10 cellular contexts compared by ENCODE assay signal in the genomic region with DNA sequence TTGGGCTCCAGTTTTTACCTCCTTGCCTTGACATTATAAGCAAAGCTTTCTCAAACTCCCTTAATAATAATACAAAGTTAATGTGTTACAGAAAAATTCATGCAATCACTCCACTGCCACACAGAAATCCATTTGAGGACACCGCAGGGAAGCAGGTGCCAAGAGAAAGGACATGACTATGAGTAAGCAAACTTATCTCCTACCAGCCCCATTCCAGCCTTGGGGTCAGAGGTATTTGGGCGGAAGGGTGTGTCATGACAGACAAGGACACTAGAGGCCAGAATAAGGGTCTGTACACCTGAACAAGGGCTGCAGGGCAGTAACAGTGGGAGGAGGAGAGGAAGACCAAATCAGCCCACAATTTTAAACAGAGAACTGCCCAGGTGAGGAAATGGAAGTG. TPM values are rescaled to one million over a fixed set of nuclear protein-coding genes. Genes with fewer than 3 reads are reported as not detected.
DNase-seq lines count a peak whose midpoint lies in the region; ATAC-seq and TF ChIP-seq lines count a peak whose summit lies in the region.
"Had no signal": no experiment of that assay in that cellular context is flagged by ENCODE, and none has a peak within 500 bp of the region (broad histone marks: within the 10 kb centered on the region; RNA-seq: fewer than 3 reads in every experiment).

No MANE protein-coding gene starts in this region.

- BruUV-seq in PC-3 (replicated peaks; lab: Mats Ljungman, UMichigan), result no TSS peak

- H3K27ac Mint-ChIP-seq in mesothelial cell of epicardium, result peak overlapping the region; percentile 40
- H3K27ac Mint-ChIP-seq: dendritic cell treated with granulocyte-macrophage colony-stimulating factor and Interleukin-4, amounts not matched to agents 40 ng/mL and 50 ng/mL, for 4 days had no signal

- H3K9me2 ChIP-seq in PC-3 (replicated peaks; ENCODE audit: low read length), result no peaks in the 10 kb centered on the region

- no peak overlapping the region for H3K4me3 Mint-ChIP-seq in mesothelial cell of epicardium
- H3K4me3 Mint-ChIP-seq: dendritic cell treated with granulocyte-macrophage colony-stimulating factor and Interleukin-4, amounts not matched to agents 40 ng/mL and 50 ng/mL, for 4 days had no signal

- no peaks in the 10 kb centered on the region for H3F3A ChIP-seq in PC-3 (ENCODE audit: low read length, unreplicated experiment)

- H3K9me3 ChIP-seq in cardiac muscle cell (ENCODE audit: low read depth) (no peaks in the 10 kb centered on the region), adipocyte (ENCODE audit: control insufficient read depth, low read length) (no peaks in the 10 kb centered on the region), PC-3 (ENCODE audit: low read length) (no peaks in the 10 kb centered on the region)

- no peak for TF ChIP-seq CTCF in cardiac muscle cell (IDR thresholded peaks at IDR 0.05; ENCODE audit: low read depth, low read length)
- TF ChIP-seq CTCF in mesothelial cell of epicardium (IDR thresholded peaks at IDR 0.05; ENCODE audit: unreplicated experiment), result no peak
- TF ChIP-seq CTCF in PC-3 (conservative IDR thresholded peaks at IDR 0.05; ENCODE audit: low read depth, low read length), result no peak

- H4K20me1 ChIP-seq in PC-3 (ENCODE audit: low read length), result no peaks in the 10 kb centered on the region

- POLR2A ChIA-PET in PC-3 (lab: Charles Lee; ENCODE audit: unreplicated experiment), result no interaction called here

- H3K27me3 ChIP-seq in cardiac muscle cell (no peaks in the 10 kb centered on the region), adipocyte (replicated peaks; ENCODE audit: control insufficient read depth, insufficient read depth, low read length) (no peaks in the 10 kb centered on the region), PC-3 (ENCODE audit: low read length) (no peaks in the 10 kb centered on the region)

- no peaks in the 10 kb centered on the region for H3K9me3 Mint-ChIP-seq in mesothelial cell of epicardium
- H3K9me3 Mint-ChIP-seq: dendritic cell treated with granulocyte-macrophage colony-stimulating factor and Interleukin-4, amounts not matched to agents 40 ng/mL and 50 ng/mL, for 4 days had no signal

- H3K4me1 Mint-ChIP-seq in mesothelial cell of epicardium, result peaks cover 16% of the 10 kb centered on the region

- H3K36me3 ChIP-seq in cardiac muscle cell, result peaks cover 66% of the 10 kb centered on the region
- H3K36me3 ChIP-seq in adipocyte (ENCODE audit: control insufficient read depth, insufficient read depth, low read length, severe bottlenecking), result peaks cover 77% of the 10 kb centered on the region
- H3K36me3 ChIP-seq in PC-3 (ENCODE audit: low read depth, low read length), result peaks cover 81% of the 10 kb centered on the region

- H3K4me2 ChIP-seq in PC-3 (ENCODE audit: low read length), result no peak overlapping the region

- peaks cover 22% of the 10 kb centered on the region for H3K79me2 ChIP-seq in PC-3 (ENCODE audit: low read length)

- ATAC-seq in HG02884 (IDR thresholded peaks at IDR 0.05; ENCODE audit: unreplicated experiment) (no peak), PC-3 (no peak), HG03469 (IDR thresholded peaks at IDR 0.05; ENCODE audit: unreplicated experiment) (no peak)

- DNase-seq in cardiac muscle cell (ENCODE audit: low read depth in 1 of 2, low spot score in 1 of 2) (no peak), cardiac septum (ENCODE audit: low spot score) (no peak), adipocyte (ENCODE audit: low read depth) (no peak), mesothelial cell of epicardium (ENCODE audit: low spot score in 2 of 2, unreplicated experiment in 2 of 2) (no peak), PC-3 (no peak), activated gamma-delta T cell (lab: John Stamatoyannopoulos, UW) (no peak)

- H2AFZ ChIP-seq in PC-3 (ENCODE audit: low read length), result no peak overlapping the region

- peaks cover 38% of the 10 kb centered on the region for H3K36me3 Mint-ChIP-seq in mesothelial cell of epicardium

- H3K27me3 Mint-ChIP-seq in mesothelial cell of epicardium (ENCODE audit: low read depth), result no peaks in the 10 kb centered on the region
- H3K27me3 Mint-ChIP-seq: dendritic cell treated with granulocyte-macrophage colony-stimulating factor and Interleukin-4, amounts not matched to agents 40 ng/mL and 50 ng/mL, for 4 days had no signal

- CTCF ChIA-PET in PC-3 (lab: Charles Lee), result no interaction called here

- intact Hi-C loops in cardiac septum (cut with DNase I) (no loop called here), PC-3 (cut with micrococcal nuclease) (no loop called here)

- no peak overlapping the region for H3K4me3 ChIP-seq in cardiac muscle cell
- H3K4me3 ChIP-seq in adipocyte (ENCODE audit: low read length), result no peak overlapping the region
- H3K4me3 ChIP-seq in PC-3 (ENCODE audit: low read length), result no peak overlapping the region

- H3K9ac ChIP-seq in adipocyte (ENCODE audit: low read length), result peak overlapping the region; percentile 14
- H3K9ac ChIP-seq in PC-3 (ENCODE audit: low read length), result no peak overlapping the region

- H3K27ac ChIP-seq in cardiac muscle cell (peak overlapping the region; percentile 38), PC-3 (ENCODE audit: low read length) (no peak overlapping the region)

- H3K4me1 ChIP-seq in cardiac muscle cell (ENCODE audit: low read depth) (peaks cover 8% of the 10 kb centered on the region), adipocyte (ENCODE audit: control insufficient read depth, insufficient read depth, low read length) (peaks cover 47% of the 10 kb centered on the region), PC-3 (ENCODE audit: insufficient read depth, low read length) (no peaks in the 10 kb centered on the region)

RNA-seq across cellular contexts. Expression of a gene that starts 5.9 kb away (rescaled TPM):
- total RNA-seq in cardiac muscle cell (0.67 TPM in 1 of 2 replicates, not detected in the other), cardiac septum (0.27 TPM), mesothelial cell of epicardium (0.60 to 1.5 TPM (median 0.97 TPM) in 3 replicates), PC-3 (2014; rRNA removed) (not detected in 2 replicates)
- polyA plus RNA-seq in cardiac muscle cell, result 2.6 and 3.0 TPM in 2 replicates
- total RNA-seq: activated CD8-positive, alpha-beta memory T cell treated with anti-CD3 and anti-CD28 coated beads for 36 hours had no signal

RNA-seq across cellular contexts. Expression of a gene that starts 6.1 kb away (rescaled TPM):
- total RNA-seq in cardiac muscle cell, result 70.3 and 73.8 TPM in 2 replicates
- 73.7 and 79.2 TPM in 2 replicates for polyA plus RNA-seq in cardiac muscle cell
- 13.3 TPM for total RNA-seq in cardiac septum
- total RNA-seq in mesothelial cell of epicardium, result 56.9 to 61.4 TPM (median 58.3 TPM) in 3 replicates
- total RNA-seq in PC-3 (2014; rRNA removed), result 65.7 and 73.4 TPM in 2 replicates

RNA-seq across cellular contexts. Expression of a gene that starts 13.9 kb away (rescaled TPM):
- total RNA-seq in cardiac muscle cell, result 13.7 and 20.0 TPM in 2 replicates
- 2.9 and 3.2 TPM in 2 replicates for polyA plus RNA-seq in cardiac muscle cell
- total RNA-seq in cardiac septum, result 34.8 TPM
- total RNA-seq in mesothelial cell of epicardium, result 60.3 to 62.0 TPM (median 61.5 TPM) in 3 replicates
- 15.5 and 25.4 TPM in 2 replicates for total RNA-seq in PC-3 (2014; rRNA removed)

RNA-seq across cellular contexts. Expression of a gene that starts 14.9 kb away (rescaled TPM):
- 36.3 and 37.3 TPM in 2 replicates for total RNA-seq in cardiac muscle cell
- 39.0 and 45.1 TPM in 2 replicates for polyA plus RNA-seq in cardiac muscle cell
- 13.6 TPM for total RNA-seq in cardiac septum
- 39.8 to 46.0 TPM (median 41.7 TPM) in 3 replicates for total RNA-seq in mesothelial cell of epicardium
- total RNA-seq in PC-3 (2014; rRNA removed), result 26.1 and 37.4 TPM in 2 replicates

RNA-seq across cellular contexts. Expression of a gene that starts 24.0 kb away (rescaled TPM):
- total RNA-seq in cardiac muscle cell, result 0.81 and 1.9 TPM in 2 replicates
- polyA plus RNA-seq in cardiac muscle cell, result 0.24 TPM in 1 of 2 replicates, not detected in the other
- 2.9 TPM for total RNA-seq in cardiac septum
- total RNA-seq in mesothelial cell of epicardium, result 1.6 to 2.3 TPM (median 1.7 TPM) in 3 replicates
- total RNA-seq in PC-3 (2014; rRNA removed), result 0.51 and 0.86 TPM in 2 replicates
